ENCODE assay signal across 8 cellular contexts in genomic region chr9:92877531-92878430, GRCh38. TPM values are rescaled to one million over a fixed set of nuclear protein-coding genes. Genes with fewer than 3 reads are reported as not detected.
DNase-seq lines count a peak whose midpoint lies in the region; ATAC-seq lines count a peak whose summit lies in the region.

ZNF484 (minus strand) TSS chr9:92878038; CDS start chr9:92875029, 3,009 bp downstream.

- peaks cover 0 to 22% (median 4%) of the 10 kb centered on the region in 3 donors for H3K36me3 Mint-ChIP-seq in CD8-positive, alpha-beta memory T cell
- peaks cover 14% of the 10 kb centered on the region for H3K36me3 Mint-ChIP-seq in effector memory CD8-positive, alpha-beta T cell (ENCODE audit: insufficient read depth)
- peaks cover 5% of the 10 kb centered on the region for H3K36me3 Mint-ChIP-seq in memory B cell

- H3K4me1 Mint-ChIP-seq in CD8-positive, alpha-beta memory T cell: peaks cover 43 to 50% (median 50%) of the 10 kb centered on the region in 3 donors
- H3K4me1 Mint-ChIP-seq in effector memory CD8-positive, alpha-beta T cell (ENCODE audit: low read depth in 2 of 2): peaks cover 24 to 34% of the 10 kb centered on the region in 2 donors
- peaks cover 15% of the 10 kb centered on the region for H3K4me1 Mint-ChIP-seq in memory B cell

- POLR2A ChIA-PET in CD8-positive, alpha-beta memory T cell (lab: Charles Lee): no interaction called here

- peaks cover 0 to 2% of the 10 kb centered on the region in 2 donors for H3K27me3 Mint-ChIP-seq in CD8-positive, alpha-beta memory T cell
- no peaks in the 10 kb centered on the region for H3K27me3 Mint-ChIP-seq in effector memory CD8-positive, alpha-beta T cell
- H3K27me3 Mint-ChIP-seq in memory B cell: no peaks in the 10 kb centered on the region

- no peaks in the 10 kb centered on the region for H3K9me3 ChIP-seq in CD8-positive, alpha-beta memory T cell (ENCODE audit: low read length)

- H3K9me3 Mint-ChIP-seq in CD8-positive, alpha-beta memory T cell: no peaks in the 10 kb centered on the region
- no peaks in the 10 kb centered on the region for H3K9me3 Mint-ChIP-seq in effector memory CD8-positive, alpha-beta T cell
- H3K9me3 Mint-ChIP-seq in memory B cell: peaks cover 2% of the 10 kb centered on the region

- peak within 1 kb of the TSS; percentile 91 to 100 (median 100) for H3K27ac Mint-ChIP-seq in CD8-positive, alpha-beta memory T cell
- H3K27ac Mint-ChIP-seq in effector memory CD8-positive, alpha-beta T cell: peak within 1 kb of the TSS; percentile 99 to 100
- peak within 1 kb of the TSS; percentile 99 for H3K27ac Mint-ChIP-seq in memory B cell

- H3K4me1 ChIP-seq in CD8-positive, alpha-beta memory T cell (ENCODE audit: insufficient read depth, low read length): peaks cover 24% of the 10 kb centered on the region

- peak; percentile 92 to 99 (median 95) for DNase-seq in CD8-positive, alpha-beta memory T cell
- DNase-seq in HS-5 (ENCODE audit: low read depth) (peak; percentile 95), memory B cell (ENCODE audit: low spot score in 2 of 2) (peak; percentile 88 to 95)
- peak; percentile 76 for DNase-seq in NK-92 treated with Interleukin-12 subunit alpha and Interleukin-12 subunit beta, amount 100 ng/mL, for 24 hours (lab: John Stamatoyannopoulos, UW)
- peak; percentile 95 for DNase-seq in activated CD8-positive, alpha-beta memory T cell treated with anti-CD3 and anti-CD28 coated beads for 24 hours
- DNase-seq in effector memory CD8-positive, alpha-beta T cell: peak; percentile 93 to 98 (median 97)
- peak; percentile 91 for DNase-seq in stimulated activated CD8-positive, alpha-beta memory T cell treated with anti-CD3 and anti-CD28 coated beads, Interleukin-12 subunit alpha, Interleukin-12 subunit beta, amount 100 ng/mL, for 24 hours (ENCODE audit: extremely low read depth)

- ATAC-seq in GM19468 (IDR thresholded peaks at IDR 0.05; ENCODE audit: extremely low read depth, unreplicated experiment) (peak; percentile 99), memory B cell (ENCODE audit: low read depth) (peak; percentile 93)
- ATAC-seq in effector memory CD8-positive, alpha-beta T cell (replicated peaks): peak; percentile 95

- peak within 1 kb of the TSS; percentile 97 to 100 (median 100) for H3K4me3 Mint-ChIP-seq in CD8-positive, alpha-beta memory T cell
- H3K4me3 Mint-ChIP-seq in effector memory CD8-positive, alpha-beta T cell: peak within 1 kb of the TSS; percentile 97 to 99
- H3K4me3 Mint-ChIP-seq in memory B cell: peak within 1 kb of the TSS; percentile 100

- no peaks in the 10 kb centered on the region for H3K27me3 ChIP-seq in CD8-positive, alpha-beta memory T cell (ENCODE audit: insufficient read depth, low read length, poor library complexity, severe bottlenecking)

- CTCF ChIA-PET in CD8-positive, alpha-beta memory T cell (lab: Charles Lee): no interaction called here

- H3K27ac ChIP-seq in CD8-positive, alpha-beta memory T cell (ENCODE audit: low read depth, low read length): peak within 1 kb of the TSS; percentile 91

- H3K4me3 ChIP-seq in CD8-positive, alpha-beta memory T cell (ENCODE audit: low read length): peak within 1 kb of the TSS; percentile 98

- no peaks in the 10 kb centered on the region for H3K36me3 ChIP-seq in CD8-positive, alpha-beta memory T cell (ENCODE audit: insufficient read depth, low read length)

RNA-seq across cellular contexts. Expression of gene ZNF484, which starts in this region (rescaled TPM):
- 1 to 10 TPM; 8.8 to 9.0 TPM for total RNA-seq in CD8-positive, alpha-beta memory T cell
- 4.0 TPM for polyA plus RNA-seq in CD8-positive, alpha-beta memory T cell

Comparison
In these comparisons a context has a peak if more than half of its experiments do, and no peak if none do; other contexts are left out.
1. Peak in every context shown above with its lines: DNase-seq, ATAC-seq, H3K4me3 ChIP-seq and H3K27ac ChIP-seq.